In genomic region chr2:158509928-158510797, GRCh38 we compare ENCODE assay signal across 12 cellular contexts. TPM values are rescaled to one million over a fixed set of nuclear protein-coding genes. Genes with fewer than 3 reads are reported as not detected.
DNase-seq lines count a peak whose midpoint lies in the region; ATAC-seq and TF ChIP-seq lines count a peak whose summit lies in the region.
"Had no signal": no experiment of that assay in that cellular context is flagged by ENCODE, and none has a peak within 500 bp of the region (broad histone marks: within the 10 kb centered on the region; RNA-seq: fewer than 3 reads in every experiment).

No MANE protein-coding gene starts in this region.

- H3K9me3 ChIP-seq in heart left ventricle (no peaks in the 10 kb centered on the region), right atrium auricular region (no peaks in the 10 kb centered on the region), SJCRH30 (replicated peaks) (no peaks in the 10 kb centered on the region), testis (no peaks in the 10 kb centered on the region)
- H3K9me3 ChIP-seq: adrenal gland, upper lobe of right lung had no signal

- TF ChIP-seq POLR2A in heart left ventricle (IDR thresholded peaks at IDR 0.05) (no peak), testis (IDR thresholded peaks at IDR 0.05) (no peak)

- H3K4me3 ChIP-seq in heart left ventricle (no peak overlapping the region), right atrium auricular region (no peak overlapping the region), SJCRH30 (no peak overlapping the region), testis (no peak overlapping the region)
- H3K4me3 ChIP-seq: adrenal gland, upper lobe of right lung had no signal

- H3K27me3 ChIP-seq in heart left ventricle = no peaks in the 10 kb centered on the region
- H3K27me3 ChIP-seq in right atrium auricular region = no peaks in the 10 kb centered on the region
- no peaks in the 10 kb centered on the region for H3K27me3 ChIP-seq in SJCRH30
- no peaks in the 10 kb centered on the region for H3K27me3 ChIP-seq in testis
- H3K27me3 ChIP-seq: adrenal gland, upper lobe of right lung had no signal

- intact Hi-C loops in heart left ventricle (cut with DNase I) (no loop called here), sciatic nerve (cut with DNase I) (no loop called here), testis (cut with DNase I; ENCODE audit: low total_unique reads) (no loop called here)

- no peak overlapping the region for H3K27ac ChIP-seq in heart left ventricle
- no peak overlapping the region for H3K27ac ChIP-seq in right atrium auricular region
- peak overlapping the region; percentile 45 for H3K27ac ChIP-seq in SJCRH30
- H3K27ac ChIP-seq in testis = no peak overlapping the region
- H3K27ac ChIP-seq: adrenal gland, upper lobe of right lung had no signal

- no peak for DNase-seq in heart left ventricle
- DNase-seq in right atrium auricular region (ENCODE audit: low spot score) = no peak
- DNase-seq in SJCRH30 = peak in 1 of 2 experiments; percentile 19
- peak; percentile 43 for DNase-seq in epidermal melanocyte (ENCODE audit: insufficient read length, low spot score)
- DNase-seq in sciatic nerve (ENCODE audit: low spot score) = no peak
- DNase-seq in testis = no peak
- no peak for DNase-seq in activated naive CD4-positive, alpha-beta T cell (lab: John Stamatoyannopoulos, UW)
- DNase-seq: adrenal gland, MM.1S, NCI-H2171 treated with DMSO at 0.1 percent for 48 hours, upper lobe of right lung had no signal

- WGBS in heart left ventricle, 4 donors = 78 to 93% (median 84%) methylated on average over 2 of the region's 2 CpGs
- WGBS in testis, 2 donors = 91 to 94% methylated on average over 2 of the region's 2 CpGs

- H3K36me3 ChIP-seq in heart left ventricle = peaks cover 0 to 7% (median 0%) of the 10 kb centered on the region in 9 donors
- H3K36me3 ChIP-seq in right atrium auricular region = no peaks in the 10 kb centered on the region
- H3K36me3 ChIP-seq in SJCRH30 = peaks cover 4% of the 10 kb centered on the region
- no peaks in the 10 kb centered on the region for H3K36me3 ChIP-seq in testis (ENCODE audit: low read depth, missing control alignments)
- H3K36me3 ChIP-seq: adrenal gland, upper lobe of right lung had no signal

- ATAC-seq in heart left ventricle = peak in 3 of 4 donors; percentile 43 to 57 (median 46)
- peak; percentile 32 for ATAC-seq in sciatic nerve
- no peak for ATAC-seq in GM19023 (IDR thresholded peaks at IDR 0.05; ENCODE audit: unreplicated experiment)
- ATAC-seq: upper lobe of right lung had no signal

- H3K4me1 ChIP-seq in heart left ventricle = peaks cover 0 to 23% (median 9%) of the 10 kb centered on the region in 12 donors
- peaks cover 0 to 25% of the 10 kb centered on the region in 2 donors for H3K4me1 ChIP-seq in right atrium auricular region
- H3K4me1 ChIP-seq in SJCRH30 = peaks cover 46% of the 10 kb centered on the region
- peaks cover 7% of the 10 kb centered on the region for H3K4me1 ChIP-seq in testis
- H3K4me1 ChIP-seq: adrenal gland had no signal

- TF ChIP-seq CTCF in heart left ventricle (IDR thresholded peaks at IDR 0.05) (no peak), right atrium auricular region (IDR thresholded peaks at IDR 0.05) (no peak), testis (IDR thresholded peaks at IDR 0.05) (no peak)

RNA-seq across cellular contexts. Expression of gene PKP4, which starts 53.4 kb away (rescaled TPM):
- total RNA-seq in heart left ventricle (10 to 100 TPM; 34.1 to 66.7 (median 49.4) TPM), right atrium auricular region (10 to 100 TPM; 36.2 to 39.2 TPM), sciatic nerve (117 TPM), testis (10 to 100 TPM; 60.0 to 60.5 TPM)
- polyA plus RNA-seq in heart left ventricle (10 to 100 TPM; 17.6 to 41.0 TPM), testis (ENCODE audit: insufficient read depth, low read depth, low replicate concordance) (42.5 TPM)
- total RNA-seq in SJCRH30 (2014; rRNA removed; shearing (Covaris generic)) = 58.1 and 62.8 TPM in 2 replicates

RNA-seq across cellular contexts. Expression of gene CCDC148, which starts 53.6 kb away (rescaled TPM):
- total RNA-seq in heart left ventricle = 1 to 10 TPM in 4 of 9 donors, under 1 TPM in 4, not detected in 1; 0.31 to 1.2 (median 0.93) TPM
- polyA plus RNA-seq in heart left ventricle = under 1 TPM in 1 of 2 donors, not detected in 1; 0.24 TPM
- total RNA-seq in right atrium auricular region = 1 to 10 TPM in 1 of 2 donors, under 1 TPM in 1; 0.20 to 1.1 TPM
- total RNA-seq in SJCRH30 (2014; rRNA removed; shearing (Covaris generic)) = 0.49 and 0.53 TPM in 2 replicates
- total RNA-seq in sciatic nerve = 2.9 TPM
- total RNA-seq in testis = 1 to 10 TPM; 2.3 to 5.0 TPM
- polyA plus RNA-seq in testis (ENCODE audit: insufficient read depth, low read depth, low replicate concordance) = 5.7 TPM
